12 cellular contexts compared by ENCODE assay signal in genomic region chr2:176729706-176730569, GRCh38.
DNase-seq lines count a peak whose midpoint lies in the region; ATAC-seq, FAIRE-seq and TF ChIP-seq lines count a peak whose summit lies in the region.
"Had no signal": no experiment of that assay in that cellular context is flagged by ENCODE, and none has a peak within 500 bp of the region (broad histone marks: within the 10 kb centered on the region; RNA-seq: fewer than 3 reads in every experiment).

No MANE protein-coding gene starts in this region.

- ATAC-seq in K562: no peak
- ATAC-seq: stimulated activated naive B cell treated with anti-CD40 and anti-IgM and Interleukin-4, amounts not matched to agents 10 μg/mL and 1 μg/mL and 100 μg/mL, for 72 hours had no signal

- H3K4me1 ChIP-seq in mammary epithelial cell (ENCODE audit: insufficient read depth, low read length) (no peaks in the 10 kb centered on the region), K562 (replicated peaks in 1 of 2; ENCODE audit: control insufficient read depth in 2 of 2, insufficient read depth in 2 of 2, low read length in 2 of 2) (no peaks in the 10 kb centered on the region), uterus (no peaks in the 10 kb centered on the region)
- no peaks in the 10 kb centered on the region for H3K4me1 ChIP-seq in effector memory CD4-positive, alpha-beta T cell (ENCODE audit: control insufficient read depth, insufficient read depth, low read length, poor library complexity, severe bottlenecking)

- intact Hi-C loops in MCF 10A (cut with micrococcal nuclease) (no loop called here), mammary epithelial cell (cut with micrococcal nuclease) (no loop called here), K562 (cut with micrococcal nuclease) (no loop called here), uterus (cut with DNase I; ENCODE audit: low total_unique reads) (no loop called here)

- in situ Hi-C loops in mammary epithelial cell (cut with MboI; ENCODE audit: low sequenced_read_pairs in 2 of 2): no loop called here
- in situ Hi-C loops in K562 (cut with MboI): no loop called here

- peaks cover 2% of the 10 kb centered on the region for H3K27me3 ChIP-seq in mammary epithelial cell (ENCODE audit: insufficient read depth, low read length)
- 0 out of 5 replicates have a peak, but pooled peaks cover 0 to 5% of the 10 kb centered on the region in 2 experiments for H3K27me3 ChIP-seq in K562 (ENCODE audit: control insufficient read depth in 2 of 2, insufficient read depth in 2 of 2, low read length in 2 of 2)
- H3K27me3 ChIP-seq in uterus: no peaks in the 10 kb centered on the region
- H3K27me3 ChIP-seq in effector memory CD4-positive, alpha-beta T cell (replicated peaks; ENCODE audit: control insufficient read depth, insufficient read depth, low read length, poor library complexity, severe bottlenecking): no peaks in the 10 kb centered on the region

- no peak for TF ChIP-seq EP300 in K562 (IDR thresholded peaks at IDR 0.05; ENCODE audit: low read length)

- TF ChIP-seq RAD21 in K562 (CRISPR knock-in tag; conservative IDR thresholded peaks at IDR 0.05 in 1 of 2, IDR thresholded peaks at IDR 0.05 in 1 of 2): no peak

- no peak for TF ChIP-seq CTCF in MCF 10A (IDR thresholded peaks at IDR 0.05; ENCODE audit: unreplicated experiment)
- no peak for TF ChIP-seq CTCF in mammary epithelial cell (conservative IDR thresholded peaks at IDR 0.05 in 1 of 2, IDR thresholded peaks at IDR 0.05 in 1 of 2; ENCODE audit: extremely low read depth in 1 of 2, insufficient read depth in 1 of 2, low read depth in 1 of 2, low read length in 2 of 2)
- TF ChIP-seq CTCF in K562 (IDR thresholded peaks at IDR 0.05 in 2 of 3, conservative IDR thresholded peaks at IDR 0.05 in 1 of 3; ENCODE audit: insufficient read depth in 2 of 3, low read depth in 1 of 3, low read length in 3 of 3): no peak
- TF ChIP-seq CTCF in uterus (IDR thresholded peaks at IDR 0.05): no peak

- H3K4me3 ChIP-seq in mammary epithelial cell (replicated peaks in 1 of 3; ENCODE audit: insufficient read depth in 1 of 3, low read depth in 2 of 3, low read length in 3 of 3) (no peak overlapping the region), K562 (no peak overlapping the region), uterus (no peak overlapping the region)
- no peak overlapping the region for H3K4me3 ChIP-seq in effector memory CD4-positive, alpha-beta T cell (ENCODE audit: insufficient read depth, low read depth, low read length, poor library complexity, severe bottlenecking)
- H3K4me3 ChIP-seq: skin epidermis had no signal

- peak overlapping the region; percentile 85 for H3K27ac Mint-ChIP-seq in MCF 10A (ENCODE audit: low read depth, unreplicated experiment)
- H3K27ac Mint-ChIP-seq: endodermal cell; stimulated activated naive B cell treated with anti-CD40 and anti-IgM and Interleukin-4, amounts not matched to agents 10 μg/mL and 1 μg/mL and 100 μg/mL, for 72 hours had no signal

- no peaks in the 10 kb centered on the region for H4K20me1 ChIP-seq in mammary epithelial cell (ENCODE audit: insufficient read depth, low read length)
- H4K20me1 ChIP-seq in K562 (replicated peaks; ENCODE audit: control insufficient read depth, insufficient read depth, low read length): no peaks in the 10 kb centered on the region

- CTCF ChIA-PET in MCF 10A (lab: Yijun Ruan, JAX) (interaction anchor here (0.8 kb wide), 1 partner anchor 1236 kb away, joined by 3 read pairs; no protein-coding TSS in a partner anchor), mammary epithelial cell (lab: Charles Lee; ENCODE audit: low non-redundant PET) (no interaction called here), K562 (lab: Yijun Ruan, JAX; ENCODE audit: low intra/inter-chr PET ratio) (no interaction called here)

- H3K4me1 Mint-ChIP-seq in MCF 10A (ENCODE audit: insufficient read depth, unreplicated experiment): peaks cover 10% of the 10 kb centered on the region
- H3K4me1 Mint-ChIP-seq: endodermal cell; stimulated activated naive B cell treated with anti-CD40 and anti-IgM and Interleukin-4, amounts not matched to agents 10 μg/mL and 1 μg/mL and 100 μg/mL, for 72 hours had no signal

- no peak overlapping the region for H3K4me3 Mint-ChIP-seq in MCF 10A (ENCODE audit: unreplicated experiment)
- H3K4me3 Mint-ChIP-seq: endodermal cell; stimulated activated naive B cell treated with anti-CD40 and anti-IgM and Interleukin-4, amounts not matched to agents 10 μg/mL and 1 μg/mL and 100 μg/mL, for 72 hours had no signal

- POLR2A ChIA-PET in MCF 10A (lab: Yijun Ruan, JAX) (interaction anchor here (0.7 to 1.0 kb wide), 2 partner anchors 47 to 487 kb away, joined by 3 read pairs; no protein-coding TSS in a partner anchor), K562 (lab: Yijun Ruan, JAX) (no interaction called here)

- H3K36me3 ChIP-seq in mammary epithelial cell (ENCODE audit: insufficient read depth, low read length): no peaks in the 10 kb centered on the region
- no peaks in the 10 kb centered on the region for H3K36me3 ChIP-seq in K562 (ENCODE audit: control insufficient read depth, insufficient read depth, low read length)
- no peaks in the 10 kb centered on the region for H3K36me3 ChIP-seq in uterus
- no peaks in the 10 kb centered on the region for H3K36me3 ChIP-seq in effector memory CD4-positive, alpha-beta T cell (ENCODE audit: control insufficient read depth, insufficient read depth, low read length)

- no peak overlapping the region for H2AFZ ChIP-seq in mammary epithelial cell (ENCODE audit: low read depth, low read length)
- H2AFZ ChIP-seq in K562 (ENCODE audit: low read depth, low read length): no peak overlapping the region

- H3K9me1 ChIP-seq in K562 (ENCODE audit: control insufficient read depth, insufficient read depth, low read length): no peaks in the 10 kb centered on the region

- 5% methylated on average over 1 of the region's 1 CpG for WGBS in mammary epithelial cell (ENCODE audit: low coverage, missing lambda C conversion rate)
- WGBS in K562 (ENCODE audit: insufficient coverage, low coverage, missing lambda C conversion rate): 0% methylated on average over 1 of the region's 1 CpG

- H3K9me3 Mint-ChIP-seq in MCF 10A (ENCODE audit: unreplicated experiment): no peaks in the 10 kb centered on the region
- H3K9me3 Mint-ChIP-seq: endodermal cell; stimulated activated naive B cell treated with anti-CD40 and anti-IgM and Interleukin-4, amounts not matched to agents 10 μg/mL and 1 μg/mL and 100 μg/mL, for 72 hours had no signal

- dilution Hi-C loops in mammary epithelial cell (cut with HindIII; ENCODE audit: low sequenced_read_pairs): no loop called here

- no peak overlapping the region for H3K4me2 ChIP-seq in mammary epithelial cell (ENCODE audit: insufficient read depth, low read depth, low read length)
- no peak overlapping the region for H3K4me2 ChIP-seq in K562 (ENCODE audit: insufficient read depth, low read length)

- DNase-seq in MCF 10A (ENCODE audit: unreplicated experiment) (peak; percentile 81), mammary epithelial cell (no peak), K562 (ENCODE audit: extremely low read depth in 1 of 4, low spot score in 3 of 4) (no peak), kidney tubule cell (ENCODE audit: low spot score) (peak; percentile 4), uterus (peak; percentile 32 to 33), glomerular visceral epithelial cell (ENCODE audit: extremely low spot score) (no peak), HPDE6-E6E7 (ENCODE audit: extremely low spot score) (no peak)
- no peak for DNase-seq in effector memory CD4-positive, alpha-beta T cell
- DNase-seq: endodermal cell; stimulated activated naive B cell treated with anti-CD40 and anti-IgM and Interleukin-4, amounts not matched to agents 10 μg/mL and 1 μg/mL and 100 μg/mL, for 72 hours; T-helper 9 cell had no signal

- no peak overlapping the region for H3K9ac ChIP-seq in mammary epithelial cell (ENCODE audit: insufficient read depth, low read length)
- no peak overlapping the region for H3K9ac ChIP-seq in K562 (ENCODE audit: insufficient read depth in 1 of 2, low read depth in 2 of 2, low read length in 2 of 2)

- H3K9me3 ChIP-seq in mammary epithelial cell (replicated peaks; ENCODE audit: insufficient read depth, low read length) (no peaks in the 10 kb centered on the region), K562 (replicated peaks; ENCODE audit: control insufficient read depth, insufficient read depth, low read depth, low read length) (no peaks in the 10 kb centered on the region), uterus (no peaks in the 10 kb centered on the region)
- H3K9me3 ChIP-seq in effector memory CD4-positive, alpha-beta T cell (ENCODE audit: control insufficient read depth, low read length): no peaks in the 10 kb centered on the region

- no peak for TF ChIP-seq POLR2A in K562 (conservative IDR thresholded peaks at IDR 0.05)
- no peak for TF ChIP-seq POLR2A in uterus (IDR thresholded peaks at IDR 0.05)

- H3K27ac ChIP-seq in mammary epithelial cell (ENCODE audit: insufficient read depth, low read depth, low read length) (no peak overlapping the region), K562 (ENCODE audit: extremely low read depth, low read depth, low read length) (no peak overlapping the region), uterus (no peak overlapping the region)
- H3K27ac ChIP-seq in effector memory CD4-positive, alpha-beta T cell (ENCODE audit: insufficient read depth, low read length, poor library complexity, severe bottlenecking): no peak overlapping the region

- no TSS peak for BruUV-seq in MCF 10A (replicated peaks; lab: Mats Ljungman, UMichigan)
- no TSS peak for BruUV-seq in mammary epithelial cell (replicated peaks; lab: Mats Ljungman, UMichigan)
- no TSS peak for BruUV-seq in K562 (replicated peaks; lab: Mats Ljungman, UMichigan)

- H3K36me3 Mint-ChIP-seq in MCF 10A (ENCODE audit: insufficient read depth, unreplicated experiment): no peaks in the 10 kb centered on the region
- H3K36me3 Mint-ChIP-seq: stimulated activated naive B cell treated with anti-CD40 and anti-IgM and Interleukin-4, amounts not matched to agents 10 μg/mL and 1 μg/mL and 100 μg/mL, for 72 hours had no signal

- H3K27me3 Mint-ChIP-seq in MCF 10A (ENCODE audit: insufficient read depth, unreplicated experiment): peaks cover 10% of the 10 kb centered on the region

- FAIRE-seq in K562 (lab: Jason Lieb, UNC): no peak

- H3K79me2 ChIP-seq in mammary epithelial cell (ENCODE audit: insufficient read depth, low read length): no peaks in the 10 kb centered on the region
- H3K79me2 ChIP-seq in K562 (ENCODE audit: control insufficient read depth, insufficient read depth, low read length): no peaks in the 10 kb centered on the region

TF ChIP-seq in K562, 482 proteins besides CTCF, POLR2A, EP300 and RAD21:
- TF ChIP-seq LCOR (CRISPR knock-in tag; IDR thresholded peaks at IDR 0.05) (no peak), RBM25 (IDR thresholded peaks at IDR 0.05; ENCODE audit: low read depth, low read length, severe bottlenecking) (peak; percentile 75)

Comparison
In these comparisons a context has a peak if more than half of its experiments do, and no peak if none do; other contexts are left out.
1. DNase-seq: peak in MCF 10A (single experiment), kidney tubule cell (single experiment) and uterus (2 of 2); none in mammary epithelial cell (single experiment), K562 (0 of 4), glomerular visceral epithelial cell (single experiment), effector memory CD4-positive, alpha-beta T cell (0 of 3) and HPDE6-E6E7 (single experiment).